In the genomic region with DNA sequence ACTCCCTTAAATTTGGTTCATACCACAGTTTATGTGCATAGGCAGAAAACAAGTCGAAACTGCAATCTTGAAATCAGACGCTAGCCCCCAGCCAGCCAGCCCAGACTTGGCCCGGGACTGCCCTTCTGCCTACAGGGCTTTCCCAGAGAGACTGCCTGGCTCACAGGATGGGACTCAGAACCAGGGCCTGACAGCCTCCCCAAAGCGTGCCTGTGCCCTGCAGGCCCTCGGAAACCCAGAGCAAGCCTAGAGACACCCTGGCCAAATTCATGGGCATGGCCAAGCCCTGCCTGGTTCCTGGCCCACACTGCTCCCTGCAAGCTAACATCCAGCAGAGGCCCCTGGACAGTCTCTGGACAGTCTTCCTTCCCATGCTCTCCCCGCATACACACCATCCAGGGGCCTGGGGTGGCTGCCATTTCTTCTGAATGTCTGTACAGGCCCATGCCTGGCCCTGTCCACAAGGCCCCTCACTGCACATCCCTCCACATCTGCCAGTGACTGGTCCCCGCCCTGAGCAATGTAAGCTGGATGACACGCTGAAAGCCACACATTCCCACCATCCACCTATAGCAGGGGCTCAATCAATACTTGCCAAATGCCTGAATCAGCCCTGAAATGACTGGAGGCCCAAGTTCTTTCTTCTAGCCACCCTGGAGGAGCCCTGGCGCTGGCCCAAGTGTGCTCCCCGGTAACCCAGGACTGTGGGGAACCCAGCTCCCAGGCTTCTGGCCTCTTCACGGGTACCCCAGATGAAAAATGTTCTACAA, we compare ENCODE assay signal across 9 cellular contexts.
A peak's percentile ranks its signal among the peaks of the same experiment; 100 is the strongest.
DNase-seq lines count a peak whose midpoint lies in the region; ATAC-seq and TF ChIP-seq lines count a peak whose summit lies in the region.
"Had no signal": no experiment of that assay in that cellular context is flagged by ENCODE, and none has a peak within 500 bp of the region (broad histone marks: within the 10 kb centered on the region; RNA-seq: fewer than 3 reads in every experiment).

No MANE protein-coding gene starts in this region.

- ATAC-seq in DND-41 (ENCODE audit: insufficient read depth, low read depth) (peak; percentile 7), HG03066 (IDR thresholded peaks at IDR 0.05; ENCODE audit: low read depth, unreplicated experiment) (peak; percentile 34)

- no peaks in the 10 kb centered on the region for H4K20me1 ChIP-seq in DND-41 (ENCODE audit: insufficient read depth, low read length)

- no peak overlapping the region for H2AFZ ChIP-seq in DND-41 (ENCODE audit: low read depth, low read length)

- DNase-seq in DND-41 (peak; percentile 72), colonic mucosa (no peak), ovary (peak; percentile 51 to 80 (median 74)), dermis blood vessel endothelial cell (no peak), nucleus accumbens (lab: John Stamatoyannopoulos, UW) (no peak), medulla oblongata (ENCODE audit: extremely low spot score) (no peak), KG1 (lab: John Stamatoyannopoulos, UW) (no peak)

- H3K4me1 ChIP-seq in DND-41 (ENCODE audit: insufficient read depth, low read length): peaks cover 99% of the 10 kb centered on the region
- H3K4me1 ChIP-seq in colonic mucosa: peaks cover 4% of the 10 kb centered on the region
- peaks cover 20% of the 10 kb centered on the region for H3K4me1 ChIP-seq in ovary (ENCODE audit: insufficient read depth)

- no peak for TF ChIP-seq CTCF in DND-41 (IDR thresholded peaks at IDR 0.05; ENCODE audit: borderline replicate concordance, extremely low read depth, low read length, poor library complexity, severe bottlenecking)
- TF ChIP-seq CTCF in colonic mucosa (IDR thresholded peaks at IDR 0.05): no peak
- TF ChIP-seq CTCF in ovary (IDR thresholded peaks at IDR 0.05): no peak

- no peak for TF ChIP-seq EP300 in ovary (IDR thresholded peaks at IDR 0.05)

- peak overlapping the region in 1 of 2 experiments; percentile 47; a peak in 1 of 4 replicates for H3K4me3 ChIP-seq in DND-41 (ENCODE audit: low read depth in 1 of 2, low read length in 2 of 2)
- no peak overlapping the region for H3K4me3 ChIP-seq in colonic mucosa
- H3K4me3 ChIP-seq in ovary: no peak overlapping the region
- H3K4me3 ChIP-seq: pancreas had no signal

- H3K27ac ChIP-seq in DND-41 (ENCODE audit: low read length): peak overlapping the region; percentile 99
- H3K27ac ChIP-seq in colonic mucosa: peak overlapping the region; percentile 45
- H3K27ac ChIP-seq in ovary: peak overlapping the region; percentile 38 to 90

- intact Hi-C loops in colonic mucosa (cut with DNase I) (no loop called here), ovary (cut with DNase I) (no loop called here)

- H3K9ac ChIP-seq in DND-41 (ENCODE audit: low read depth, low read length): peak overlapping the region; percentile 85
- peak overlapping the region in 1 of 2 donors; percentile 15 for H3K9ac ChIP-seq in colonic mucosa (ENCODE audit: low read depth in 2 of 2, low read length in 2 of 2)

- peaks cover 89% of the 10 kb centered on the region for H3K79me2 ChIP-seq in DND-41 (ENCODE audit: insufficient read depth, low read length)

- H3K9me3 ChIP-seq in DND-41 (ENCODE audit: insufficient read depth, low read length, severe bottlenecking): no peaks in the 10 kb centered on the region
- no peaks in the 10 kb centered on the region for H3K9me3 ChIP-seq in colonic mucosa
- H3K9me3 ChIP-seq in ovary: no peaks in the 10 kb centered on the region
- H3K9me3 ChIP-seq: pancreas had no signal

- TF ChIP-seq POLR2A in ovary (IDR thresholded peaks at IDR 0.05): no peak

- H3K4me2 ChIP-seq in DND-41 (ENCODE audit: insufficient read depth, low read length): peak overlapping the region; percentile 67

- H3K27me3 ChIP-seq in DND-41 (ENCODE audit: insufficient read depth, low read length, poor library complexity) (no peaks in the 10 kb centered on the region), colonic mucosa (no peaks in the 10 kb centered on the region), ovary (no peaks in the 10 kb centered on the region)
- H3K27me3 ChIP-seq: pancreas had no signal

- H3K36me3 ChIP-seq in DND-41 (ENCODE audit: insufficient read depth, low read length) (peaks cover 39% of the 10 kb centered on the region), colonic mucosa (no peaks in the 10 kb centered on the region), ovary (no peaks in the 10 kb centered on the region)
- H3K36me3 ChIP-seq: pancreas had no signal

- WGBS in ovary, 3 donors: 65 to 74% (median 67%) methylated on average over 11 of the region's 11 CpGs

Comparison
In these comparisons a context has a peak if more than half of its experiments do, and no peak if none do; other contexts are left out.
1. DNase-seq: peak in DND-41 (single experiment) and ovary (5 of 5); none in colonic mucosa (single experiment), dermis blood vessel endothelial cell (single experiment), nucleus accumbens (0 of 56), medulla oblongata (single experiment) and KG1 (single experiment).
2. H3K27ac ChIP-seq: peak in every context shown above with its lines; median percentile 99 in DND-41; 64 in ovary; 45 in colonic mucosa.